Comparison of ENCODE assay signal across 16 cellular contexts in the genomic region with DNA sequence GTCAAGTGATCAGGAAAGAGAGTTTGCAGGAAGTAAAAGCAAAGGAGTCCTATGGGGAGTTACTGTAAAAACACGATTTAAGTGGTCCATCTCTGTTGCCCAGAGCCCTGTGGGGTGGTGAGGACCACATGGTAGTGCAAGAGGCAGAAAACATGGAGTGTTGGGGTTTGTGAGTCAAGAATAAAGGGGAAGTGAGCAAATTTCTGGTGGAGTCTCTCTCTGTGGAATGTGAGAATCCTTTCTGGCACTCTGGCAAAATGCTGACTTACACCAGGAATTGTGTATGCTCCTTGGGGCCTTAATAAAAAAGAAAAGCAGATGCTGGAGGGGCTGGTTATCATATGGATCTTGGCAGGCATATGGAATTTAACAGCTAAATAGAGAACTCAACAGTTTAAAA.
"Had no signal": no experiment of that assay in that cellular context is flagged by ENCODE, and none has a peak within 500 bp of the region (broad histone marks: within the 10 kb centered on the region; RNA-seq: fewer than 3 reads in every experiment).

No MANE protein-coding gene starts in this region.

- H3K4me3 ChIP-seq: gastrocnemius medialis, tibial nerve, vagina had no signal

- H3K27ac ChIP-seq: gastrocnemius medialis, tibial nerve, vagina had no signal

- H3K36me3 ChIP-seq: gastrocnemius medialis, tibial nerve, vagina had no signal

- DNase-seq: activated B cell treated with CpG ODN at 0.5 μM for 24 hours; activated CD4-positive, alpha-beta memory T cell treated with anti-CD3 and anti-CD28 coated beads, Interleukin-2, amount 10 ng/mL, durations not matched to agents 7 days and 5 days; activated CD4-positive, alpha-beta T cell treated with anti-CD3 and anti-CD28 coated beads for 4 hours; activated CD8-positive, alpha-beta memory T cell treated with anti-CD3 and anti-CD28 coated beads, Interleukin-2, amount 10 ng/mL, durations not matched to agents 7 days and 5 days; activated naive CD8-positive, alpha-beta T cell treated with anti-CD3 and anti-CD28 coated beads for 36 hours; amniotic stem cell; effector CD8-positive, alpha-beta T cell; gastrocnemius medialis; head of caudate nucleus; immature natural killer cell; left ventricle myocardium superior; occipital lobe; stimulated activated CD4-positive, alpha-beta T cell treated with anti-CD3 and anti-CD28 coated beads, Interleukin-2, amount 100 ng/mL, for 24 hours; T-helper 2 cell had no signal

- H3K27me3 ChIP-seq: gastrocnemius medialis, tibial nerve, vagina had no signal

- H3K4me1 ChIP-seq: gastrocnemius medialis, tibial nerve, vagina had no signal

- H3K9me3 ChIP-seq: gastrocnemius medialis, tibial nerve, vagina had no signal
